ENCODE assay signal across 14 cellular contexts in the genomic region with DNA sequence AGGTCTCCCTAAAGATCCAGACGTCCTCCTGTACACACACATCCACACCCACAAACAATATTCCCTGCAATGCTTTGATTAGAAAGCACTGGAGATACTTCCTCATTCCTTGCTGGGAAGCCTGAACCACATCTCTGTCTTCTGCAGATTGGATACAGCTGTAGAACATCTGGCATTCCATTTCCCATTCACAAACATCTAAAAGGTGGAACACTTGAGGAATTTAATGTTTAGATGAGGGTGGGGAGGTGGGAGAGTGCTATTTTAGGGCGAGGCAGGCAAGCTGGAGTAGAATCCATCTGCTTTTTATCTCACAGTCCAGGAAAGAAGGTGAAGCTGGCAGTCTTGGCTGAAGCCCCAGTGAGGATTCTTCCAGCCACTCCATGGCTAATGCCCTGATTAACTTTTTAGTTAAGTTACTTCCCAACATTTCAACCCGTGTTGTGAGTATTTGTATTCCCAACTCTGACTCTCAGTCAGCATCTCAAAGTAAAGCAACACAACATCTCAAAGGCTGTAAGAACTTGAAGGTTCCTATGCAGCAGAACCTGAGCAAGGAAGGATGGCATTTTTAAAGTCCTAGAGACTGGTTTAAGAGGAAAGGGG. TPM values are rescaled to one million over a fixed set of nuclear protein-coding genes. Genes with fewer than 3 reads are reported as not detected.
DNase-seq lines count a peak whose midpoint lies in the region; ATAC-seq, FAIRE-seq and TF ChIP-seq lines count a peak whose summit lies in the region.
"Had no signal": no experiment of that assay in that cellular context is flagged by ENCODE, and none has a peak within 500 bp of the region (broad histone marks: within the 10 kb centered on the region; RNA-seq: fewer than 3 reads in every experiment).

No MANE protein-coding gene starts in this region.

- intact Hi-C loops in left ventricle myocardium inferior (cut with micrococcal nuclease) = no loop called here

- H3K27ac ChIP-seq in left ventricle myocardium inferior (replicated peaks) = peak overlapping the region; percentile 82
- peak overlapping the region in 1 of 2 donors; percentile 63 for H3K27ac ChIP-seq in small intestine (ENCODE audit: low read depth in 1 of 2, low read length in 1 of 2)

- H3K9me3 ChIP-seq in left ventricle myocardium inferior (replicated peaks) (no peaks in the 10 kb centered on the region), small intestine (ENCODE audit: control insufficient read depth, low read depth) (no peaks in the 10 kb centered on the region)
- H3K9me3 ChIP-seq: ascending aorta had no signal

- H3K4me3 ChIP-seq in left ventricle myocardium inferior (no peak overlapping the region), small intestine (ENCODE audit: low read depth in 1 of 2, low read length in 2 of 2) (no peak overlapping the region)
- H3K4me3 ChIP-seq: ascending aorta had no signal

- ATAC-seq in SK-N-SH treated with all-trans-retinoic acid at 6 μM for 48 hours = peak; percentile 79
- ATAC-seq: naive thymus-derived CD4-positive, alpha-beta T cell had no signal

- 13 to 37% (median 19%) methylated on average over 3 of the region's 3 CpGs for WGBS in small intestine, 3 donors

- DNase-seq in Caki2 (ENCODE audit: low read depth) (peak; percentile 17), left ventricle myocardium inferior (no peak), small intestine (peak; percentile 69), DMS 273 (lab: John Stamatoyannopoulos, UW; ENCODE audit: unreplicated experiment) (no peak), hypothalamus (lab: John Stamatoyannopoulos, UW) (no peak), iPS-NIHi7 (ENCODE audit: extremely low spot score) (no peak), dermis blood vessel endothelial cell (no peak)
- DNase-seq: activated CD4-positive, alpha-beta memory T cell treated with anti-CD3 and anti-CD28 coated beads, Interleukin-2, amount 10 ng/mL, durations not matched to agents 7 days and 5 days; DMS 273 treated with DMSO at 0.1 percent for 48 hours; Kasumi-1; naive thymus-derived CD4-positive, alpha-beta T cell; stimulated activated naive CD4-positive, alpha-beta T cell treated with Interleukin-2 at 50 U/mL for 16 hours had no signal

- in situ Hi-C loops in Caki2 (cut with HindIII; ENCODE audit: low pct_unique_long_range_greater_than_20kb, low sequenced_read_pairs) = no loop called here

- no peak for TF ChIP-seq CTCF in left ventricle myocardium inferior (IDR thresholded peaks at IDR 0.05; ENCODE audit: borderline replicate concordance)

- FAIRE-seq in small intestine (lab: Jason Lieb, UNC) = no peak

- H3K27me3 ChIP-seq in left ventricle myocardium inferior (ENCODE audit: low read depth) = no peaks in the 10 kb centered on the region
- no peaks in the 10 kb centered on the region for H3K27me3 ChIP-seq in small intestine (ENCODE audit: control insufficient read depth in 2 of 2, insufficient read depth in 2 of 2, low read length in 2 of 2)
- H3K27me3 ChIP-seq: ascending aorta had no signal

- peaks cover 99% of the 10 kb centered on the region for H3K4me1 ChIP-seq in left ventricle myocardium inferior
- no peaks in the 10 kb centered on the region for H3K4me1 ChIP-seq in small intestine (ENCODE audit: control insufficient read depth in 2 of 2, insufficient read depth in 1 of 2, low read depth in 1 of 2, low read length in 1 of 2)

- H3K36me3 ChIP-seq in left ventricle myocardium inferior (no peaks in the 10 kb centered on the region), small intestine (ENCODE audit: control insufficient read depth in 2 of 2, insufficient read depth in 2 of 2, low read length in 2 of 2) (no peaks in the 10 kb centered on the region)
- H3K36me3 ChIP-seq: ascending aorta had no signal

TF ChIP-seq in SK-N-SH treated with all-trans-retinoic acid at 6 μM for 48 hours, 23 proteins besides CTCF, POLR2A, EP300 and RAD21:
- TF ChIP-seq, protein P1, sequence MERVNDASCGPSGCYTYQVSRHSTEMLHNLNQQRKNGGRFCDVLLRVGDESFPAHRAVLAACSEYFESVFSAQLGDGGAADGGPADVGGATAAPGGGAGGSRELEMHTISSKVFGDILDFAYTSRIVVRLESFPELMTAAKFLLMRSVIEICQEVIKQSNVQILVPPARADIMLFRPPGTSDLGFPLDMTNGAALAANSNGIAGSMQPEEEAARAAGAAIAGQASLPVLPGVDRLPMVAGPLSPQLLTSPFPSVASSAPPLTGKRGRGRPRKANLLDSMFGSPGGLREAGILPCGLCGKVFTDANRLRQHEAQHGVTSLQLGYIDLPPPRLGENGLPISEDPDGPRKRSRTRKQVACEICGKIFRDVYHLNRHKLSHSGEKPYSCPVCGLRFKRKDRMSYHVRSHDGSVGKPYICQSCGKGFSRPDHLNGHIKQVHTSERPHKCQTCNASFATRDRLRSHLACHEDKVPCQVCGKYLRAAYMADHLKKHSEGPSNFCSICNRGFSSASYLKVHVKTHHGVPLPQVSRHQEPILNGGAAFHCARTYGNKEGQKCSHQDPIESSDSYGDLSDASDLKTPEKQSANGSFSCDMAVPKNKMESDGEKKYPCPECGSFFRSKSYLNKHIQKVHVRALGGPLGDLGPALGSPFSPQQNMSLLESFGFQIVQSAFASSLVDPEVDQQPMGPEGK (CRISPR knock-in tag; IDR thresholded peaks at IDR 0.05; ENCODE audit: borderline replicate concordance) = no peak
- TF ChIP-seq ISL1 (CRISPR knock-in tag; IDR thresholded peaks at IDR 0.05) (0 out of 2 replicates have a peak, but pooled peaks have one; percentile 32), ZNF70 (CRISPR knock-in tag; IDR thresholded peaks at IDR 0.05) (peak; percentile 91), SNAI2 (CRISPR knock-in tag; IDR thresholded peaks at IDR 0.05) (no peak), TCF4 (CRISPR knock-in tag; IDR thresholded peaks at IDR 0.05; ENCODE audit: borderline replicate concordance) (0 out of 2 replicates have a peak, but pooled peaks have one; percentile 39), PPARA (CRISPR knock-in tag; IDR thresholded peaks at IDR 0.05; ENCODE audit: borderline replicate concordance) (no peak)
- TF ChIP-seq, protein P2, sequence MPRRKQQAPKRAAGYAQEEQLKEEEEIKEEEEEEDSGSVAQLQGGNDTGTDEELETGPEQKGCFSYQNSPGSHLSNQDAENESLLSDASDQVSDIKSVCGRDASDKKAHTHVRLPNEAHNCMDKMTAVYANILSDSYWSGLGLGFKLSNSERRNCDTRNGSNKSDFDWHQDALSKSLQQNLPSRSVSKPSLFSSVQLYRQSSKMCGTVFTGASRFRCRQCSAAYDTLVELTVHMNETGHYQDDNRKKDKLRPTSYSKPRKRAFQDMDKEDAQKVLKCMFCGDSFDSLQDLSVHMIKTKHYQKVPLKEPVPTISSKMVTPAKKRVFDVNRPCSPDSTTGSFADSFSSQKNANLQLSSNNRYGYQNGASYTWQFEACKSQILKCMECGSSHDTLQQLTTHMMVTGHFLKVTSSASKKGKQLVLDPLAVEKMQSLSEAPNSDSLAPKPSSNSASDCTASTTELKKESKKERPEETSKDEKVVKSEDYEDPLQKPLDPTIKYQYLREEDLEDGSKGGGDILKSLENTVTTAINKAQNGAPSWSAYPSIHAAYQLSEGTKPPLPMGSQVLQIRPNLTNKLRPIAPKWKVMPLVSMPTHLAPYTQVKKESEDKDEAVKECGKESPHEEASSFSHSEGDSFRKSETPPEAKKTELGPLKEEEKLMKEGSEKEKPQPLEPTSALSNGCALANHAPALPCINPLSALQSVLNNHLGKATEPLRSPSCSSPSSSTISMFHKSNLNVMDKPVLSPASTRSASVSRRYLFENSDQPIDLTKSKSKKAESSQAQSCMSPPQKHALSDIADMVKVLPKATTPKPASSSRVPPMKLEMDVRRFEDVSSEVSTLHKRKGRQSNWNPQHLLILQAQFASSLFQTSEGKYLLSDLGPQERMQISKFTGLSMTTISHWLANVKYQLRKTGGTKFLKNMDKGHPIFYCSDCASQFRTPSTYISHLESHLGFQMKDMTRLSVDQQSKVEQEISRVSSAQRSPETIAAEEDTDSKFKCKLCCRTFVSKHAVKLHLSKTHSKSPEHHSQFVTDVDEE (CRISPR knock-in tag; IDR thresholded peaks at IDR 0.05) = 0 out of 2 replicates have a peak, but pooled peaks have one; percentile 16

RNA-seq across cellular contexts. Expression of a gene that starts 46.1 kb away (rescaled TPM):
- total RNA-seq in Caki2 (2014; rRNA removed; shearing (Covaris generic); ENCODE audit: low replicate concordance) = 7.0 and 18.9 TPM in 2 replicates
- total RNA-seq in left ventricle myocardium inferior (25.5 TPM), dermis blood vessel endothelial cell (18.0 and 20.1 TPM in 2 replicates)
- 10 to 100 TPM; 21.3 to 24.6 (median 24.2) TPM for polyA plus RNA-seq in small intestine

Comparison
In these comparisons a context has a peak if more than half of its experiments do, and no peak if none do; other contexts are left out.
1. DNase-seq: peak in Caki2 (single experiment) and small intestine (single experiment); none in left ventricle myocardium inferior (single experiment), DMS 273 (single experiment), hypothalamus (0 of 51), iPS-NIHi7 (single experiment) and dermis blood vessel endothelial cell (single experiment).